24 cellular contexts compared by ENCODE assay signal in genomic region chrX:147343467-147343866, GRCh38.
"Had no signal": no experiment of that assay in that cellular context is flagged by ENCODE, and none has a peak within 500 bp of the region (broad histone marks: within the 10 kb centered on the region; RNA-seq: fewer than 3 reads in every experiment).

No MANE protein-coding gene starts in this region.

- H3K27ac ChIP-seq: colonic mucosa, epithelial cell of prostate, esophagus squamous epithelium, gastrocnemius medialis, heart right ventricle, left lung, lower lobe of right lung had no signal

- H3K27me3 ChIP-seq: colonic mucosa, esophagus squamous epithelium, gastrocnemius medialis, heart right ventricle, left lung had no signal

- DNase-seq: colonic mucosa; cortex of kidney; effector CD8-positive, alpha-beta T cell; effector memory CD8-positive, alpha-beta T cell; endodermal cell; erythroblast; esophagus squamous epithelium; foreskin fibroblast; foreskin melanocyte; gastrocnemius medialis; glutamatergic neuron; head of caudate nucleus; heart right ventricle; hippocampal formation; left cardiac atrium; left lung; left ventricle myocardium superior; lower lobe of right lung; mesenchymal stem cell; mucosa of descending colon; naive B cell had no signal

- H3K9me3 ChIP-seq: colonic mucosa, esophagus squamous epithelium, gastrocnemius medialis, left lung, lower lobe of right lung, mucosa of descending colon had no signal

- FAIRE-seq: endometrium, keratinocyte had no signal

- H3K4me3 ChIP-seq: colonic mucosa, esophagus squamous epithelium, gastrocnemius medialis, heart right ventricle, left lung, lower lobe of right lung, mucosa of descending colon had no signal

- H3K36me3 ChIP-seq: colonic mucosa, esophagus squamous epithelium, gastrocnemius medialis, heart right ventricle, left lung, lower lobe of right lung had no signal

- H3K4me1 ChIP-seq: colonic mucosa, esophagus squamous epithelium, gastrocnemius medialis, heart right ventricle, left lung, lower lobe of right lung had no signal
